ENCODE assay signal across 11 cellular contexts in the genomic region with DNA sequence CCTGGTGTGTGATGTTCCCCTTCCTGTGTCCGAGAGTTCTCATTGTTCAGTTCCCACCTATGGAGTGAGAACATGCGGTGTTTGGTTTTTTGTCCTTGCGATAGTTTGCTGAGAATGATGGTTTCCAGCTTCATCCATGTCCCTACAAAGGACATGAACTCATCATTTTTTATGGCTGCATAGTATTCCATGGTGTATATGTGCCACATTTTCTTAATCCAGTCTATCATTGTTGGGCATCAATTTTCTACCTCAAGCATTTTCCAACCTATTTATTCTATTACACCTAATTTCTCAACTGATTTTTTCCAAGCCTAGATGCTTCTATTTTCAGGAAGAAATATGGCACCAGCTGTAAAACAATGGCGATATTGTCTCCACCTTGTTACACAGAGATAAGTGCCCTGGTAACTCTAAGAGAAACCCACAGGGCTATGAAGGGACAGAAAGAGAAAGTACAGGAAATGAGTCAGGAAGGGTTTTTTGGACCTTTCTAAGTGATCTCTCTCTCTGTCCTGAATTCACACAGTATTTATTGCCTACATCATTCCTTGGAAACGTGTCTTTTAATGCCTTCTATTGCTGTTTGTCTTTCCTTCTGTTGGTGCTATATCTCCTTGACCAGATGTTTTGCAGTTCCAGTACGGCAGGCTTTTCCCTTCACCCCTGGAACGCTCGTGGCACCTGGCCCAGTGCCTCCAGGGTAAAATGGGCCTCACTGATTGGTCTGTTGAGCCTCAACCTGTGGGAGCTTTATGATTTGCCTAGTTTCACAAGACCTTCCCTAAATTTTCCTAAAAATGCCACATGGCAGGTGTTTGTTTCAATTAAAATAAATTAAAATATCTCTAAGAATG. TPM values are rescaled to one million over a fixed set of nuclear protein-coding genes. Genes with fewer than 3 reads are reported as not detected.
DNase-seq lines count a peak whose midpoint lies in the region; ATAC-seq and TF ChIP-seq lines count a peak whose summit lies in the region.
"Had no signal": no experiment of that assay in that cellular context is flagged by ENCODE, and none has a peak within 500 bp of the region (broad histone marks: within the 10 kb centered on the region; RNA-seq: fewer than 3 reads in every experiment).

No MANE protein-coding gene starts in this region.

- H3K9me3 ChIP-seq in mesenchymal stem cell (ENCODE audit: control insufficient read depth, low read length) = no peaks in the 10 kb centered on the region

- in situ Hi-C loops in astrocyte of the spinal cord (cut with HindIII; ENCODE audit: low sequenced_read_pairs) = no loop called here

- no peak overlapping the region for H3K23ac ChIP-seq in mesenchymal stem cell (ENCODE audit: low read length in 2 of 2)

- no peaks in the 10 kb centered on the region for H3K27me3 ChIP-seq in mesenchymal stem cell (ENCODE audit: control insufficient read depth in 1 of 2, insufficient read depth in 1 of 2, low read length in 2 of 2)

- peak; percentile 66 for ATAC-seq in HG03565 (IDR thresholded peaks at IDR 0.05; ENCODE audit: unreplicated experiment)
- ATAC-seq: HCT116 had no signal

- no peak overlapping the region for H2AK5ac ChIP-seq in mesenchymal stem cell (ENCODE audit: low read length, severe bottlenecking)

- peaks cover 0 to 31% of the 10 kb centered on the region in 2 experiments for H3K36me3 ChIP-seq in mesenchymal stem cell (ENCODE audit: control insufficient read depth in 1 of 2, insufficient read depth in 2 of 2, low read depth in 1 of 2, low read length in 2 of 2)

- no peak overlapping the region for H3K4me2 ChIP-seq in mesenchymal stem cell (ENCODE audit: low read length, poor library complexity, severe bottlenecking)

- no peak overlapping the region for H2BK120ac ChIP-seq in mesenchymal stem cell (ENCODE audit: low read depth, low read length)

- H2AFZ ChIP-seq in mesenchymal stem cell (ENCODE audit: low read depth, low read length) = no peak overlapping the region

- no peak overlapping the region for H4K91ac ChIP-seq in mesenchymal stem cell (ENCODE audit: low read length)

- H2BK12ac ChIP-seq in mesenchymal stem cell (ENCODE audit: low read length in 2 of 2) = no peak overlapping the region

- H4K8ac ChIP-seq in mesenchymal stem cell (ENCODE audit: low read length) = no peak overlapping the region

- no peak overlapping the region for H3K4ac ChIP-seq in mesenchymal stem cell (ENCODE audit: low read depth in 1 of 2, low read length in 2 of 2)

- no peak overlapping the region for H3K27ac ChIP-seq in mesenchymal stem cell (ENCODE audit: low read length, poor library complexity, severe bottlenecking)

- TF ChIP-seq CTCF in astrocyte of the spinal cord (IDR thresholded peaks at IDR 0.05; ENCODE audit: low read depth, low read length) = no peak

- H2BK15ac ChIP-seq in mesenchymal stem cell (ENCODE audit: low read depth, poor library complexity, severe bottlenecking) = no peak overlapping the region

- 71% methylated on average over 5 of the region's 8 CpGs for WGBS in mesenchymal stem cell

- no peak overlapping the region for H2BK5ac ChIP-seq in mesenchymal stem cell (ENCODE audit: low read depth, low read length, poor library complexity, severe bottlenecking)

- H3K4me3 ChIP-seq in astrocyte of the spinal cord (ENCODE audit: low read depth, low read length) = no peak overlapping the region
- no peak overlapping the region for H3K4me3 ChIP-seq in mesenchymal stem cell (ENCODE audit: insufficient read depth in 1 of 2, low read depth in 1 of 2, low read length in 2 of 2)

- no peak overlapping the region for H3K18ac ChIP-seq in mesenchymal stem cell (ENCODE audit: low read depth in 1 of 2, low read length in 2 of 2)

- H3K9ac ChIP-seq in mesenchymal stem cell (ENCODE audit: low read length) = no peak overlapping the region

- H3K14ac ChIP-seq in mesenchymal stem cell (ENCODE audit: low read length in 2 of 2) = no peak overlapping the region

- no peaks in the 10 kb centered on the region for H3K79me1 ChIP-seq in mesenchymal stem cell (replicated peaks; ENCODE audit: low read length, poor library complexity, severe bottlenecking)

- peaks cover 8% of the 10 kb centered on the region for H3K4me1 ChIP-seq in mesenchymal stem cell (ENCODE audit: control insufficient read depth, insufficient read depth, low read depth, low read length)

- DNase-seq in DMS53 treated with DMSO at 0.1 percent for 48 hours (lab: John Stamatoyannopoulos, UW; ENCODE audit: unreplicated experiment) (peak; percentile 81), astrocyte of the spinal cord (ENCODE audit: low read depth, low spot score) (peak; percentile 22), mesenchymal stem cell (peak; percentile 62), amygdala (lab: John Stamatoyannopoulos, UW) (no peak), NCI-H146 (lab: John Stamatoyannopoulos, UW) (no peak), anterior cingulate cortex (lab: John Stamatoyannopoulos, UW) (no peak), LoVo (ENCODE audit: low spot score) (no peak)
- DNase-seq: activated CD4-positive, alpha-beta memory T cell treated with anti-CD3 and anti-CD28 coated beads, Interleukin-2, amount 10 ng/mL, durations not matched to agents 7 days and 5 days; NCI-H510A treated with DMSO at 0.1 percent for 48 hours had no signal

RNA-seq across cellular contexts. Expression of a gene that starts 14.6 kb away (rescaled TPM):
- 69.2 TPM for polyA plus RNA-seq in mesenchymal stem cell (2013, experiment 1 of 2)
- polyA plus RNA-seq in mesenchymal stem cell (2013, experiment 2 of 2) = 68.5 TPM

Comparison
In these comparisons a context has a peak if more than half of its experiments do, and no peak if none do; other contexts are left out.
1. DNase-seq: peak in DMS53 treated with DMSO at 0.1 percent for 48 hours (single experiment), astrocyte of the spinal cord (single experiment) and mesenchymal stem cell (single experiment); none in amygdala (0 of 56), NCI-H146 (single experiment), anterior cingulate cortex (0 of 58) and LoVo (single experiment).